Comparison of ENCODE assay signal across 17 cellular contexts in genomic region chr19:18718846-18719458, GRCh38.
"Had no signal": no experiment of that assay in that cellular context is flagged by ENCODE, and none has a peak within 500 bp of the region (broad histone marks: within the 10 kb centered on the region; RNA-seq: fewer than 3 reads in every experiment).

No MANE protein-coding gene starts in this region.

- H3K4me3 Mint-ChIP-seq: activated naive CD8-positive, alpha-beta T cell; activated T-helper 1 cell treated with anti-CD3 and anti-CD28 coated beads, Interleukin-12 subunit alpha, Interleukin-12 subunit beta, Interleukin-2, Interleukin-4 antibody, amounts not matched to agents 30 ng/mL and 10 ng/mL and 1 ng/mL, durations not matched to agents 14 hours and 24 hours and 36 hours; nephron had no signal

- H3K27me3 Mint-ChIP-seq: activated naive CD8-positive, alpha-beta T cell had no signal

- DNase-seq: activated CD4-positive, alpha-beta T cell treated with anti-CD3 and anti-CD28 coated beads for 1 hour; activated CD4-positive, alpha-beta T cell treated with anti-CD3 and anti-CD28 coated beads, Interleukin-2, amount 50 U/mL, for 4 hours; central memory CD4-positive, alpha-beta T cell; erythroblast; foreskin melanocyte; heart left ventricle; mesendoderm; stimulated activated CD4-positive, alpha-beta T cell treated with anti-CD3 and anti-CD28 coated beads, Interleukin-12 subunit alpha, Interleukin-12 subunit beta, amount 100 ng/mL, for 4 hours; stimulated activated CD4-positive, alpha-beta T cell treated with anti-CD3 and anti-CD28 coated beads, Interleukin-1b, Interleukin-23, amount 100 ng/mL, for 48 hours; stimulated activated CD8-positive, alpha-beta memory T cell treated with anti-CD3 and anti-CD28 coated beads, Interleukin-4, amount 100 ng/mL, for 48 hours; stimulated activated naive CD8-positive, alpha-beta T cell treated with anti-CD3 and anti-CD28 coated beads, Interleukin-15, Interleukin-2, amounts not matched to agents 100 U/mL and 50 U/mL, for 24 hours; T-helper 2 cell; transverse colon had no signal

- H3K27ac ChIP-seq: transverse colon, VCaP had no signal

- H3K27ac Mint-ChIP-seq: activated naive CD8-positive, alpha-beta T cell; activated T-helper 1 cell treated with anti-CD3 and anti-CD28 coated beads, Interleukin-12 subunit alpha, Interleukin-12 subunit beta, Interleukin-2, Interleukin-4 antibody, amounts not matched to agents 30 ng/mL and 10 ng/mL and 1 ng/mL, durations not matched to agents 14 hours and 24 hours and 36 hours; nephron had no signal

- H3K9me3 Mint-ChIP-seq: activated T-helper 1 cell treated with anti-CD3 and anti-CD28 coated beads, Interleukin-12 subunit alpha, Interleukin-12 subunit beta, Interleukin-2, Interleukin-4 antibody, amounts not matched to agents 30 ng/mL and 10 ng/mL and 1 ng/mL, durations not matched to agents 14 hours and 24 hours and 36 hours; nephron had no signal

- H3K9me3 ChIP-seq: heart left ventricle, transverse colon had no signal

- H3K36me3 ChIP-seq: transverse colon had no signal

- H3K4me1 ChIP-seq: transverse colon had no signal

- H3K27me3 ChIP-seq: heart left ventricle, transverse colon had no signal

- ATAC-seq: stimulated activated naive CD8-positive, alpha-beta T cell treated with anti-CD3 and anti-CD28 coated beads, Interleukin-15, Interleukin-2, amounts not matched to agents 100 U/mL and 50 U/mL, for 24 hours had no signal

- H3K4me3 ChIP-seq: heart left ventricle, transverse colon had no signal
